In genomic region chr16:58829096-58829495, GRCh38 we compare ENCODE assay signal across 17 cellular contexts.
DNase-seq lines count a peak whose midpoint lies in the region; TF ChIP-seq lines count a peak whose summit lies in the region.
"Had no signal": no experiment of that assay in that cellular context is flagged by ENCODE, and none has a peak within 500 bp of the region (broad histone marks: within the 10 kb centered on the region; RNA-seq: fewer than 3 reads in every experiment).

No MANE protein-coding gene starts in this region.

- H3K4me1 Mint-ChIP-seq in endodermal cell: no peaks in the 10 kb centered on the region

- H3K27me3 Mint-ChIP-seq in endodermal cell (ENCODE audit: insufficient read depth): no peaks in the 10 kb centered on the region

- peak overlapping the region; percentile 56 for H3K27ac ChIP-seq in C4-2B
- no peak overlapping the region for H3K27ac ChIP-seq in rectal smooth muscle tissue (ENCODE audit: low read depth, low read length)
- no peak overlapping the region for H3K27ac ChIP-seq in endodermal cell (ENCODE audit: low read depth, low read length)
- H3K27ac ChIP-seq: HL-60, RWPE1, SJSA1 had no signal

- 92 to 96% methylated on average over 6 of the region's 6 CpGs for WGBS in endodermal cell (ENCODE audit: insufficient coverage in 1 of 2, insufficient read length in 1 of 2), 2 experiments

- no peak overlapping the region for H3K27ac Mint-ChIP-seq in endodermal cell
- H3K27ac Mint-ChIP-seq: HFFc6 had no signal

- H3K36me3 ChIP-seq in rectal smooth muscle tissue (ENCODE audit: control insufficient read depth, insufficient read depth, low read length): no peaks in the 10 kb centered on the region
- H3K36me3 ChIP-seq in endodermal cell (ENCODE audit: control insufficient read depth, insufficient read depth, low read length): no peaks in the 10 kb centered on the region
- H3K36me3 ChIP-seq: SJSA1 had no signal

- H3K36me3 Mint-ChIP-seq in endodermal cell (ENCODE audit: low read depth): no peaks in the 10 kb centered on the region

- H3K9ac ChIP-seq in rectal smooth muscle tissue (ENCODE audit: low read length) (no peak overlapping the region), endodermal cell (ENCODE audit: extremely low read depth, low read length, poor library complexity, severe bottlenecking) (no peak overlapping the region)

- peaks cover under 1% of the 10 kb centered on the region for H3K9me3 Mint-ChIP-seq in endodermal cell
- H3K9me3 Mint-ChIP-seq: HFFc6 had no signal

- H3K4me1 ChIP-seq in rectal smooth muscle tissue (ENCODE audit: control insufficient read depth, insufficient read depth, low read length): peaks cover 6% of the 10 kb centered on the region
- H3K4me1 ChIP-seq in endodermal cell (ENCODE audit: control insufficient read depth, insufficient read depth, low read length): no peaks in the 10 kb centered on the region
- H3K4me1 ChIP-seq: SJSA1 had no signal

- no peak for TF ChIP-seq CTCF in C4-2B (conservative IDR thresholded peaks at IDR 0.05)
- TF ChIP-seq CTCF in fibroblast of mammary gland (conservative IDR thresholded peaks at IDR 0.05; ENCODE audit: control insufficient read depth, insufficient read depth, low read depth, low read length): no peak
- TF ChIP-seq CTCF in endodermal cell (conservative IDR thresholded peaks at IDR 0.05): no peak
- no peak for TF ChIP-seq CTCF in foreskin fibroblast (IDR thresholded peaks at IDR 0.05; ENCODE audit: low read depth, low read length)

- H3K27me3 ChIP-seq in rectal smooth muscle tissue (ENCODE audit: control insufficient read depth, insufficient read depth, low read length) (no peaks in the 10 kb centered on the region), endodermal cell (ENCODE audit: control insufficient read depth, insufficient read depth, low read length, poor library complexity, severe bottlenecking) (no peaks in the 10 kb centered on the region)
- H3K27me3 ChIP-seq: SJSA1 had no signal

- DNase-seq in NCI-H226 (peak; percentile 26), fibroblast of mammary gland (ENCODE audit: low read depth) (peak; percentile 10), NCI-H2227 treated with DMSO at 0.1 percent for 48 hours (lab: John Stamatoyannopoulos, UW) (no peak), endodermal cell (no peak), NCI-H1694 treated with DMSO at 0.1 percent for 48 hours (lab: John Stamatoyannopoulos, UW) (no peak), foreskin fibroblast (no peak)
- DNase-seq: GOT3, HFFc6, KG1, NCI-H1417 treated with DMSO at 0.1 percent for 48 hours, NCI-H2029 treated with DMSO at 0.1 percent for 48 hours, NCI-H526 treated with DMSO at 0.1 percent for 48 hours had no signal

- H3K9me3 ChIP-seq in endodermal cell (ENCODE audit: control insufficient read depth, low read length): no peaks in the 10 kb centered on the region
- H3K9me3 ChIP-seq: SJSA1 had no signal

- no peak overlapping the region for H3K4me3 ChIP-seq in fibroblast of mammary gland (ENCODE audit: control insufficient read depth, low read depth, low read length)
- H3K4me3 ChIP-seq in rectal smooth muscle tissue (ENCODE audit: low read length): peak overlapping the region; percentile 27
- H3K4me3 ChIP-seq in endodermal cell (ENCODE audit: low read length): no peak overlapping the region
- no peak overlapping the region for H3K4me3 ChIP-seq in foreskin fibroblast (ENCODE audit: low read depth in 1 of 2, low read length in 2 of 2)
- H3K4me3 ChIP-seq: SJSA1 had no signal

- H3K4me3 Mint-ChIP-seq in endodermal cell: no peak overlapping the region
- H3K4me3 Mint-ChIP-seq: HFFc6 had no signal

Comparison
In these comparisons a context has a peak if more than half of its experiments do, and no peak if none do; other contexts are left out.
1. DNase-seq: peak in NCI-H226 (single experiment) and fibroblast of mammary gland (single experiment); none in NCI-H2227 treated with DMSO at 0.1 percent for 48 hours (single experiment), endodermal cell (single experiment), NCI-H1694 treated with DMSO at 0.1 percent for 48 hours (single experiment) and foreskin fibroblast (0 of 2).